8 cellular contexts compared by ENCODE assay signal in genomic region chr20:3786126-3786484, GRCh38. TPM values are rescaled to one million over a fixed set of nuclear protein-coding genes. Genes with fewer than 3 reads are reported as not detected.
DNase-seq lines count a peak whose midpoint lies in the region; ATAC-seq and TF ChIP-seq lines count a peak whose summit lies in the region.

No MANE protein-coding gene starts in this region.

- H3K9me3 ChIP-seq in endocrine pancreas (ENCODE audit: control insufficient read depth, low read length) (no peaks in the 10 kb centered on the region), mucosa of rectum (ENCODE audit: control insufficient read depth in 2 of 2, low read length in 2 of 2) (no peaks in the 10 kb centered on the region)

- WGBS in urinary bladder, result 1% methylated on average over 35 of the region's 35 CpGs

- H3K36me3 ChIP-seq in endocrine pancreas (ENCODE audit: control insufficient read depth, insufficient read depth, low read length) (no peaks in the 10 kb centered on the region), mucosa of rectum (ENCODE audit: control insufficient read depth in 2 of 2, insufficient read depth in 2 of 2, low read length in 2 of 2) (peaks cover 5% of the 10 kb centered on the region in 2 donors), urinary bladder (ENCODE audit: insufficient read depth) (no peaks in the 10 kb centered on the region)

- H3K4me3 ChIP-seq in endocrine pancreas (ENCODE audit: control insufficient read depth, insufficient read depth, low read length) (no peak overlapping the region), mucosa of rectum (ENCODE audit: low read length in 2 of 2) (peak overlapping the region; percentile 85 to 87), urinary bladder (ENCODE audit: low read depth, low read length) (peak overlapping the region; percentile 88)

- H3K4me1 ChIP-seq in endocrine pancreas (ENCODE audit: control insufficient read depth, insufficient read depth, low read length) (no peaks in the 10 kb centered on the region), mucosa of rectum (ENCODE audit: control insufficient read depth in 2 of 2, insufficient read depth in 2 of 2, low read length in 2 of 2) (peaks cover 18 to 33% of the 10 kb centered on the region in 2 donors), urinary bladder (ENCODE audit: insufficient read depth) (no peaks in the 10 kb centered on the region)

- H3K27me3 ChIP-seq in endocrine pancreas (ENCODE audit: control insufficient read depth, insufficient read depth, low read length), result no peaks in the 10 kb centered on the region
- H3K27me3 ChIP-seq in mucosa of rectum (ENCODE audit: control insufficient read depth in 2 of 2, insufficient read depth in 2 of 2, low read length in 2 of 2), result no peaks in the 10 kb centered on the region

- ATAC-seq in GM21360 (IDR thresholded peaks at IDR 0.05; ENCODE audit: unreplicated experiment), result peak; percentile 9
- ATAC-seq in WTC11, result peak; percentile 3

- TF ChIP-seq EP300 in Ishikawa (IDR thresholded peaks at IDR 0.05; ENCODE audit: borderline replicate concordance), result no peak

- H3K4me1 Mint-ChIP-seq in WTC11, result peaks cover 24% of the 10 kb centered on the region

- H3K9me3 Mint-ChIP-seq in WTC11, result no peaks in the 10 kb centered on the region

- H3K27ac Mint-ChIP-seq in WTC11, result no peak overlapping the region

- H3K4me3 Mint-ChIP-seq in WTC11, result peak overlapping the region; percentile 83

- no peak for TF ChIP-seq RAD21 in Ishikawa (IDR thresholded peaks at IDR 0.05; ENCODE audit: low read depth)

- TF ChIP-seq CTCF in WTC11 (IDR thresholded peaks at IDR 0.05), result no peak

- peaks cover 4% of the 10 kb centered on the region; the same call in 1 of the 2 replicates for H3K36me3 Mint-ChIP-seq in WTC11

- peak overlapping the region; percentile 90 for H3K9ac ChIP-seq in endocrine pancreas (ENCODE audit: control insufficient read depth, insufficient read depth, low read length)
- peak overlapping the region; percentile 27 to 77 for H3K9ac ChIP-seq in mucosa of rectum (ENCODE audit: low read depth in 1 of 2, low read length in 2 of 2)

- peaks cover 25% of the 10 kb centered on the region for H3K27me3 Mint-ChIP-seq in WTC11 (ENCODE audit: low read depth)

- CTCF ChIA-PET in WTC11 (lab: Charles Lee), result interaction anchor here (0.6 to 7.0 kb wide), 31 partner anchors 8 to 306 kb away, joined by 3 to 92 read pairs (median 4); partner anchors contain the start of genes ADAM33, ADISSP, AP5S1 and CDC25B

- DNase-seq in DMS114 treated with DMSO at 0.1 percent for 48 hours (lab: John Stamatoyannopoulos, UW; ENCODE audit: unreplicated experiment), result peak; percentile 29
- peak; percentile 53 for DNase-seq in WTC11 (ENCODE audit: low spot score)
- no peak for DNase-seq in foreskin melanocyte

- peak overlapping the region; percentile 57 to 76 for H3K27ac ChIP-seq in mucosa of rectum (ENCODE audit: low read depth in 2 of 2, low read length in 2 of 2)
- peak overlapping the region; percentile 81 for H3K27ac ChIP-seq in urinary bladder (ENCODE audit: low read depth)

- POLR2A ChIA-PET in WTC11 (lab: Charles Lee), result interaction anchor here (0.9 kb wide), 1 partner anchor 13 kb away, joined by 4 read pairs; no protein-coding TSS in a partner anchor

TF ChIP-seq in Ishikawa, 13 proteins besides CTCF, POLR2A, EP300 and RAD21:
- TF ChIP-seq MAX (IDR thresholded peaks at IDR 0.05) (peak; percentile 79), CEBPB (IDR thresholded peaks at IDR 0.05) (no peak)

TF ChIP-seq in WTC11, 78 proteins besides CTCF, POLR2A, EP300 and RAD21 (continues in another document):
- TF ChIP-seq MYBL2 (CRISPR knock-in tag; IDR thresholded peaks at IDR 0.05) (no peak), FOXK1 (CRISPR knock-in tag; IDR thresholded peaks at IDR 0.05) (no peak), GRHL2 (CRISPR knock-in tag; IDR thresholded peaks at IDR 0.05; ENCODE audit: insufficient replicate concordance, severe bottlenecking) (no peak), SMAD4 (CRISPR knock-in tag; IDR thresholded peaks at IDR 0.05) (no peak), GABPB1 (CRISPR knock-in tag; IDR thresholded peaks at IDR 0.05) (0 out of 2 replicates have a peak, but pooled peaks have one; percentile 22), ZMAT4 (CRISPR knock-in tag; IDR thresholded peaks at IDR 0.05) (no peak), CBFB (CRISPR knock-in tag; IDR thresholded peaks at IDR 0.05; ENCODE audit: low read depth) (no peak), USF2 (CRISPR knock-in tag; IDR thresholded peaks at IDR 0.05) (no peak), NFYB (CRISPR knock-in tag; conservative IDR thresholded peaks at IDR 0.05; ENCODE audit: low read depth) (no peak), ZNF121 (CRISPR knock-in tag; IDR thresholded peaks at IDR 0.05) (no peak), RELA (CRISPR knock-in tag; IDR thresholded peaks at IDR 0.05; ENCODE audit: borderline replicate concordance) (no peak), SMAD3 (CRISPR knock-in tag; IDR thresholded peaks at IDR 0.05; ENCODE audit: borderline replicate concordance) (0 out of 2 replicates have a peak, but pooled peaks have one; percentile 33), IRF2 (CRISPR knock-in tag; IDR thresholded peaks at IDR 0.05; ENCODE audit: borderline replicate concordance, low read depth) (no peak), JUN (CRISPR knock-in tag; IDR thresholded peaks at IDR 0.05) (0 out of 2 replicates have a peak, but pooled peaks have one; percentile 41), KAT7 (CRISPR knock-in tag; IDR thresholded peaks at IDR 0.05; ENCODE audit: borderline replicate concordance) (0 out of 2 replicates have a peak, but pooled peaks have one; percentile 40), ZBTB43 (CRISPR knock-in tag; IDR thresholded peaks at IDR 0.05) (no peak), ZNF423 (CRISPR knock-in tag; IDR thresholded peaks at IDR 0.05) (no peak), ARID4B (CRISPR knock-in tag; IDR thresholded peaks at IDR 0.05; ENCODE audit: borderline replicate concordance) (no peak), RORB (CRISPR knock-in tag; IDR thresholded peaks at IDR 0.05) (no peak), MXD4 (CRISPR knock-in tag; IDR thresholded peaks at IDR 0.05; ENCODE audit: borderline replicate concordance) (no peak)

RNA-seq across cellular contexts. Expression of gene CENPB, which starts 0.4 kb away (rescaled TPM):
- total RNA-seq in WTC11 (2021) (55.3 to 58.7 TPM (median 57.6 TPM) in 3 replicates), urinary bladder (36.9 TPM)
- 104 TPM for polyA plus RNA-seq in urinary bladder

RNA-seq across cellular contexts. Expression of gene SPEF1, which starts 4.9 kb away (rescaled TPM):
- total RNA-seq in WTC11 (2021) (0.41 to 0.72 TPM (median 0.64 TPM) in 3 replicates), urinary bladder (not detected)
- polyA plus RNA-seq in urinary bladder, result 0.16 TPM

RNA-seq across cellular contexts. Expression of gene CDC25B, which starts 10.0 kb away (rescaled TPM):
- 35.2 to 37.5 TPM (median 37.4 TPM) in 3 replicates for total RNA-seq in WTC11 (2021)
- 18.7 TPM for total RNA-seq in urinary bladder
- 42.2 TPM for polyA plus RNA-seq in urinary bladder

RNA-seq across cellular contexts. Expression of gene ADISSP, which starts 18.6 kb away (rescaled TPM):
- 109 to 129 TPM (median 113 TPM) in 3 replicates for total RNA-seq in WTC11 (2021)
- total RNA-seq in urinary bladder, result 10.0 TPM
- 109 TPM for polyA plus RNA-seq in urinary bladder

RNA-seq across cellular contexts. Expression of gene AP5S1, which starts 34.2 kb away (rescaled TPM):
- total RNA-seq in WTC11 (2021), result 2.8 to 4.1 TPM (median 3.1 TPM) in 3 replicates
- total RNA-seq in urinary bladder, result 10.2 TPM
- polyA plus RNA-seq in urinary bladder, result 9.2 TPM
